Comparison of ENCODE assay signal across 4 cellular contexts in genomic region chr4:92809381-92809780, GRCh38.
TF ChIP-seq lines count a peak whose summit lies in the region.

No MANE protein-coding gene starts in this region.

TF ChIP-seq in HepG2, 621 proteins besides CTCF, POLR2A, EP300 and RAD21:
- TF ChIP-seq CEBPB (IDR thresholded peaks at IDR 0.05; ENCODE audit: borderline replicate concordance, low read depth, low read length) (peak; percentile 55; the same call in 1 of the 2 replicates), HINFP (CRISPR knock-in tag; IDR thresholded peaks at IDR 0.05; ENCODE audit: low read depth) (no peak)

TF ChIP-seq in IMR-90, 13 proteins besides CTCF, POLR2A, EP300 and RAD21:
- TF ChIP-seq CEBPB (IDR thresholded peaks at IDR 0.05; ENCODE audit: low read depth, low read length): peak; percentile 69
- TF ChIP-seq SMC3 (IDR thresholded peaks at IDR 0.05; ENCODE audit: low read depth, low read length): no peak

TF ChIP-seq in Ishikawa, 13 proteins besides CTCF, POLR2A, EP300 and RAD21:
- TF ChIP-seq MAX (IDR thresholded peaks at IDR 0.05) (no peak), YY1 (IDR thresholded peaks at IDR 0.05; ENCODE audit: low read depth) (no peak), CEBPB (IDR thresholded peaks at IDR 0.05) (peak; percentile 56; the same call in 1 of the 2 replicates), TCF12 (IDR thresholded peaks at IDR 0.05; ENCODE audit: low read depth) (no peak)
TF ChIP-seq in Ishikawa: peak in this region for 1.

TF ChIP-seq in H1, 55 proteins besides CTCF, POLR2A, EP300 and RAD21:
- TF ChIP-seq CEBPB (IDR thresholded peaks at IDR 0.05; ENCODE audit: low read depth, low read length): peak; percentile 76
- no peak for TF ChIP-seq ATF3 (IDR thresholded peaks at IDR 0.05; ENCODE audit: insufficient read depth, low read depth, low read length)
